In the genomic region with DNA sequence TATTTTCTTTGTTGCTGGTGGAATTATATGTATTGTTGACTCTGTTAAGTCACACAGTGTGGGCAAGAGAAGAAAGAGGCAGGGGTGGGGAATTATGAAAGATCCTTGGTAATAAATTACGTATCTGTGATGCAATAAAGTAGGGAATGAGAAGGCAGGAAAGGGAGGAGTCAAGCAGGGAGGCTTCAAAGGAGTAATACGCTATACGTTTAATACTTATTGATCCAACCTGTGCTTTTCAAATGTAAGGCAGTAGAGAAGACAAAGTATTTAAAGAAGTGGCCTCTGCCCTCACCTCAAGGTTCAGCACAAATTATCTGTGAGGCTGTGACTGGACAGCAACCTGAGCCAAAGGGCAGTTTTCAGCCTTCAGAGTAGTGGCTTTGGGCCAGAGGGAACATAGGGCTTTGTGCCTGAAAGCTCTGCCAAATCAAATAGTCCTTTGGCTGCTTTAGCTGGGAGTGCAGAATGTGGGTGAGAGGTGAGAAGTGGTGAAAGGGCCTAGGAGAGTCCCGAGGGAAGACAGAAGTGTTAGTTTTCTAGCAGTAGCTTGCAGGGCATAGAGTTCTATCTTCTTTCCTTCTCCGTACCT, we compare ENCODE assay signal across 1 cellular context.
TF ChIP-seq lines count a peak whose summit lies in the region.

No MANE protein-coding gene starts in this region.

TF ChIP-seq in IMR-90, 13 proteins besides CTCF, POLR2A, EP300 and RAD21:
- TF ChIP-seq CEBPB (IDR thresholded peaks at IDR 0.05; ENCODE audit: low read depth, low read length) (peak; percentile 66), BHLHE40 (IDR thresholded peaks at IDR 0.05; ENCODE audit: low read depth, low read length) (no peak)
